In the genomic region with DNA sequence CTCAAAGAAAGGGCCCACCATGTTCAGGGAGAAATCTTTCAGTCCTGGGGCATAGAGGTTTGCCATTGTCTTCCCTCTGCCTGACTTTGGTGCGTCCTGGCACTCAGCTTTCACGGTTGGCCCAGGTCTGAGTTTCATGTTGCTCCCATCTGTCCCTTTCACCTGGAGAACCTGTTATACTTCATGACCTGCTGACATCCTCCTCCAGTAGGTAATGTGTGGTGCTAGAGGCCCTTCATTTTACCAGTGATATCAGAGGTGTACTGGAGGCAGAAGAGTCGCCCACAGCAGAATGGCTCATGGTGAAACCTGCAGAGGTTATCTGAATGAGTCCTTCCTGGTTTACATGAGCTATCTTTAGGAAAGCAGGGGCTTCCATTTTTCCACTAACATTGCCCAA, we compare ENCODE assay signal across 1 cellular context.
TF ChIP-seq lines count a peak whose summit lies in the region.

No MANE protein-coding gene starts in this region.

TF ChIP-seq in IMR-90, 13 proteins besides CTCF, POLR2A, EP300 and RAD21 (continued from another document):
- no peak for TF ChIP-seq BHLHE40 (IDR thresholded peaks at IDR 0.05; ENCODE audit: low read depth, low read length)
- no peak for TF ChIP-seq RFX5 (IDR thresholded peaks at IDR 0.05; ENCODE audit: low read depth, low read length)
- no peak for TF ChIP-seq SMC3 (IDR thresholded peaks at IDR 0.05; ENCODE audit: low read depth, low read length)
- no peak for TF ChIP-seq RCOR1 (IDR thresholded peaks at IDR 0.05; ENCODE audit: insufficient replicate concordance, low read length)
- TF ChIP-seq, protein P1, sequence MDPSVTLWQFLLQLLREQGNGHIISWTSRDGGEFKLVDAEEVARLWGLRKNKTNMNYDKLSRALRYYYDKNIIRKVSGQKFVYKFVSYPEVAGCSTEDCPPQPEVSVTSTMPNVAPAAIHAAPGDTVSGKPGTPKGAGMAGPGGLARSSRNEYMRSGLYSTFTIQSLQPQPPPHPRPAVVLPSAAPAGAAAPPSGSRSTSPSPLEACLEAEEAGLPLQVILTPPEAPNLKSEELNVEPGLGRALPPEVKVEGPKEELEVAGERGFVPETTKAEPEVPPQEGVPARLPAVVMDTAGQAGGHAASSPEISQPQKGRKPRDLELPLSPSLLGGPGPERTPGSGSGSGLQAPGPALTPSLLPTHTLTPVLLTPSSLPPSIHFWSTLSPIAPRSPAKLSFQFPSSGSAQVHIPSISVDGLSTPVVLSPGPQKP (IDR thresholded peaks at IDR 0.05; ENCODE audit: borderline replicate concordance, low read depth, low read length), result no peak
- no peak for TF ChIP-seq CHD1 (IDR thresholded peaks at IDR 0.05; ENCODE audit: low read depth, low read length)
